8 cellular contexts compared by ENCODE assay signal in genomic region chr11:123062158-123062891, GRCh38. TPM values are rescaled to one million over a fixed set of nuclear protein-coding genes. Genes with fewer than 3 reads are reported as not detected.
DNase-seq lines count a peak whose midpoint lies in the region; ATAC-seq, FAIRE-seq and TF ChIP-seq lines count a peak whose summit lies in the region.

No MANE protein-coding gene starts in this region.

- ATAC-seq in GM21576 (IDR thresholded peaks at IDR 0.05; ENCODE audit: unreplicated experiment): peak; percentile 84

- peak overlapping the region; percentile 95 to 100 (median 100) for H3K27ac Mint-ChIP-seq in IgD-negative memory B cell

- no peaks in the 10 kb centered on the region for H3K9me3 Mint-ChIP-seq in IgD-negative memory B cell

- peaks cover 29% of the 10 kb centered on the region for H3K36me3 Mint-ChIP-seq in IgD-negative memory B cell

- peaks cover 2% of the 10 kb centered on the region for H3K27me3 Mint-ChIP-seq in IgD-negative memory B cell

- H3K4me3 Mint-ChIP-seq in IgD-negative memory B cell: peak overlapping the region; percentile 97 to 100 (median 98)

- FAIRE-seq in D721Med (lab: Jason Lieb, UNC): no peak

- H3K4me1 Mint-ChIP-seq in IgD-negative memory B cell: peaks cover 46 to 57% (median 53%) of the 10 kb centered on the region in 3 donors

- peak; percentile 58 for DNase-seq in D721Med (ENCODE audit: insufficient read length, low spot score)
- DNase-seq in OCI-M1 (lab: John Stamatoyannopoulos, UW): peak; percentile 100
- peak; percentile 99 for DNase-seq in activated T-cell treated with anti-CD3 and anti-CD28 coated beads, Interleukin-2, amount 50 U/mL, for 1 hour
- DNase-seq in epithelial cell of proximal tubule (ENCODE audit: low read depth): peak; percentile 86
- peak; percentile 99 for DNase-seq in mucosa of gallbladder (ENCODE audit: low spot score)
- peak; percentile 100 for DNase-seq in stimulated activated CD8-positive, alpha-beta memory T cell treated with anti-CD3 and anti-CD28 coated beads, Interleukin-4, amount 100 ng/mL, for 24 hours (ENCODE audit: low read depth)

- TF ChIP-seq CTCF in D721Med (IDR thresholded peaks at IDR 0.05; ENCODE audit: insufficient read depth, missing control alignments) (no peak), epithelial cell of proximal tubule (conservative IDR thresholded peaks at IDR 0.05; ENCODE audit: low read depth, low read length) (no peak)

- H3K4me3 ChIP-seq in epithelial cell of proximal tubule (ENCODE audit: low read depth, low read length): peak overlapping the region; percentile 95

RNA-seq across cellular contexts. Expression of gene HSPA8, which starts 0.4 kb away (rescaled TPM):
- 1,082 TPM for polyA plus RNA-seq in IgD-negative memory B cell
- total RNA-seq in epithelial cell of proximal tubule (1,872 and 3,297 TPM in 2 replicates), mucosa of gallbladder (923 TPM)

Comparison
In these comparisons a context has a peak if more than half of its experiments do, and no peak if none do; other contexts are left out.
1. Peak in every context shown above with its lines: DNase-seq, ATAC-seq and H3K4me3 ChIP-seq.